9 cellular contexts compared by ENCODE assay signal in genomic region chr3:195910499-195910845, GRCh38. TPM values are rescaled to one million over a fixed set of nuclear protein-coding genes. Genes with fewer than 3 reads are reported as not detected.
A peak's percentile ranks its signal among the peaks of the same experiment; 100 is the strongest.
DNase-seq lines count a peak whose midpoint lies in the region; ATAC-seq and TF ChIP-seq lines count a peak whose summit lies in the region.
"Had no signal": no experiment of that assay in that cellular context is flagged by ENCODE, and none has a peak within 500 bp of the region (broad histone marks: within the 10 kb centered on the region; RNA-seq: fewer than 3 reads in every experiment).

No MANE protein-coding gene starts in this region.

- H3K27ac ChIP-seq in cardiac muscle cell (peak overlapping the region; percentile 84), right cardiac atrium (ENCODE audit: low read length) (no peak overlapping the region), muscle layer of colon (ENCODE audit: low read depth, low read length) (no peak overlapping the region)
- H3K27ac ChIP-seq: parathyroid adenoma had no signal

- H3K9me3 ChIP-seq in cardiac muscle cell (ENCODE audit: low read depth), result no peaks in the 10 kb centered on the region
- no peaks in the 10 kb centered on the region for H3K9me3 ChIP-seq in right cardiac atrium (ENCODE audit: control insufficient read depth, low read length)
- H3K9me3 ChIP-seq in muscle layer of colon (ENCODE audit: low read length), result no peaks in the 10 kb centered on the region
- no peaks in the 10 kb centered on the region for H3K9me3 ChIP-seq in mucosa of descending colon

- H3K36me3 ChIP-seq in cardiac muscle cell (no peaks in the 10 kb centered on the region), muscle layer of colon (ENCODE audit: insufficient read depth, low read length) (no peaks in the 10 kb centered on the region), mucosa of descending colon (ENCODE audit: low read depth) (no peaks in the 10 kb centered on the region)

- H3K4me3 Mint-ChIP-seq in activated naive CD8-positive, alpha-beta T cell treated with anti-CD3 and anti-CD28 coated beads, Interleukin-2, amount 50 U/mL, for 24 hours, result peak overlapping the region; percentile 66
- peak overlapping the region; percentile 82 for H3K4me3 Mint-ChIP-seq in type B pancreatic cell

- 89% methylated on average over 8 of the region's 8 CpGs for WGBS in right cardiac atrium

- H3K27me3 Mint-ChIP-seq in activated naive CD8-positive, alpha-beta T cell treated with anti-CD3 and anti-CD28 coated beads, Interleukin-2, amount 50 U/mL, for 24 hours, result no peaks in the 10 kb centered on the region
- H3K27me3 Mint-ChIP-seq in type B pancreatic cell, result peaks cover 23% of the 10 kb centered on the region

- no peak for TF ChIP-seq CTCF in cardiac muscle cell (IDR thresholded peaks at IDR 0.05; ENCODE audit: low read depth, low read length)
- TF ChIP-seq CTCF in type B pancreatic cell (conservative IDR thresholded peaks at IDR 0.05), result no peak
- no peak for TF ChIP-seq CTCF in mucosa of descending colon (IDR thresholded peaks at IDR 0.05)

- H3K27me3 ChIP-seq in cardiac muscle cell, result no peaks in the 10 kb centered on the region
- H3K27me3 ChIP-seq in right cardiac atrium (ENCODE audit: control insufficient read depth, insufficient read depth), result no peaks in the 10 kb centered on the region
- no peaks in the 10 kb centered on the region for H3K27me3 ChIP-seq in muscle layer of colon (ENCODE audit: control insufficient read depth in 1 of 2, insufficient read depth in 2 of 2, low read length in 2 of 2)

- intact Hi-C loops in right cardiac atrium (cut with DNase I) (no loop called here), mucosa of descending colon (cut with DNase I, micrococcal nuclease) (no loop called here)

- peaks cover 28% of the 10 kb centered on the region for H3K4me1 ChIP-seq in cardiac muscle cell (ENCODE audit: low read depth)
- H3K4me1 ChIP-seq in right cardiac atrium (ENCODE audit: control insufficient read depth, insufficient read depth, low read length), result peaks cover 11% of the 10 kb centered on the region
- peaks cover 32% of the 10 kb centered on the region for H3K4me1 ChIP-seq in muscle layer of colon (ENCODE audit: insufficient read depth, low read length)
- peaks cover 26% of the 10 kb centered on the region for H3K4me1 ChIP-seq in mucosa of descending colon (ENCODE audit: low read depth)

- no peak overlapping the region for H3K27ac Mint-ChIP-seq in activated naive CD8-positive, alpha-beta T cell treated with anti-CD3 and anti-CD28 coated beads, Interleukin-2, amount 50 U/mL, for 24 hours
- no peak overlapping the region for H3K27ac Mint-ChIP-seq in type B pancreatic cell

- DNase-seq in cardiac muscle cell (ENCODE audit: low read depth in 1 of 2, low spot score in 1 of 2) (no peak), right cardiac atrium (no peak), type B pancreatic cell (ENCODE audit: extremely low spot score, unreplicated experiment) (no peak), mucosa of descending colon (no peak)
- no peak for DNase-seq in activated naive CD8-positive, alpha-beta T cell treated with anti-CD3 and anti-CD28 coated beads, Interleukin-2, amount 50 U/mL, for 24 hours
- DNase-seq in stimulated activated CD4-positive, alpha-beta T cell treated with anti-CD3 and anti-CD28 coated beads, Interleukin-4, amount 100 ng/mL, for 4 hours, result no peak

- H3K9me3 Mint-ChIP-seq in activated naive CD8-positive, alpha-beta T cell treated with anti-CD3 and anti-CD28 coated beads, Interleukin-2, amount 50 U/mL, for 24 hours, result no peaks in the 10 kb centered on the region
- H3K9me3 Mint-ChIP-seq in type B pancreatic cell, result no peaks in the 10 kb centered on the region

- peak overlapping the region; percentile 44 for H3K4me3 ChIP-seq in cardiac muscle cell
- no peak overlapping the region for H3K4me3 ChIP-seq in right cardiac atrium (ENCODE audit: low read length)
- peak overlapping the region in 1 of 2 donors; percentile 73 for H3K4me3 ChIP-seq in muscle layer of colon (ENCODE audit: low read depth in 1 of 2, low read length in 2 of 2)
- H3K4me3 ChIP-seq in mucosa of descending colon, result no peak overlapping the region

- peak overlapping the region; percentile 33 for H3K9ac ChIP-seq in muscle layer of colon (ENCODE audit: low read length)
- H3K9ac ChIP-seq: parathyroid adenoma had no signal

- H3K4me1 Mint-ChIP-seq in activated naive CD8-positive, alpha-beta T cell treated with anti-CD3 and anti-CD28 coated beads, Interleukin-2, amount 50 U/mL, for 24 hours, result peaks cover 45% of the 10 kb centered on the region
- peaks cover 32% of the 10 kb centered on the region for H3K4me1 Mint-ChIP-seq in type B pancreatic cell (ENCODE audit: unreplicated experiment)

- ATAC-seq in right cardiac atrium (no peak), HG03432 (IDR thresholded peaks at IDR 0.05; ENCODE audit: unreplicated experiment) (no peak), mucosa of descending colon (no peak)
- ATAC-seq in activated naive CD8-positive, alpha-beta T cell treated with anti-CD3 and anti-CD28 coated beads, Interleukin-2, amount 50 U/mL, for 24 hours, result no peak

- H3K36me3 Mint-ChIP-seq in activated naive CD8-positive, alpha-beta T cell treated with anti-CD3 and anti-CD28 coated beads, Interleukin-2, amount 50 U/mL, for 24 hours (ENCODE audit: low read depth), result peaks cover 2% of the 10 kb centered on the region
- H3K36me3 Mint-ChIP-seq in type B pancreatic cell, result peaks cover 3% of the 10 kb centered on the region

RNA-seq across cellular contexts. Expression of gene TNK2, which starts 2.1 kb away (rescaled TPM):
- total RNA-seq in cardiac muscle cell (61.5 and 95.3 TPM in 2 replicates), right cardiac atrium (100 to 1,000 TPM in 1 of 4 donors, 10 to 100 TPM in 3; 74.7 to 162 (median 84.2) TPM), type B pancreatic cell (ENCODE audit: low replicate concordance) (21.6 and 42.5 TPM in 2 replicates), mucosa of descending colon (10 to 100 TPM; 16.8 to 61.1 (median 28.0) TPM)
- polyA plus RNA-seq in cardiac muscle cell (26.1 and 29.8 TPM in 2 replicates), right cardiac atrium (40.1 TPM)
